Comparison of ENCODE assay signal across 8 cellular contexts in genomic region chr9:128787583-128788156, GRCh38. TPM values are rescaled to one million over a fixed set of nuclear protein-coding genes. Genes with fewer than 3 reads are reported as not detected.
DNase-seq lines count a peak whose midpoint lies in the region; ATAC-seq and TF ChIP-seq lines count a peak whose summit lies in the region.

No MANE protein-coding gene starts in this region.

- no CpG with 5 or more reads among the region's 8 CpGs for WGBS in trophoblast cell (ENCODE audit: extremely low coverage, insufficient coverage, insufficient read length)

- peak overlapping the region; percentile 60 for H3K14ac ChIP-seq in trophoblast cell (ENCODE audit: low read length)

- peak overlapping the region; percentile 80 for H3K4me2 ChIP-seq in trophoblast cell (ENCODE audit: low read length)

- CTCF ChIA-PET in WTC11 (lab: Charles Lee) = interaction anchor here (0.8 to 1.7 kb wide), 5 partner anchors 17 to 57 kb away, joined by 3 to 6 read pairs (median 5); partner anchors contain the start of gene ENDOG

- DNase-seq in DMS 273 (lab: John Stamatoyannopoulos, UW; ENCODE audit: unreplicated experiment) = peak; percentile 24
- no peak for DNase-seq in DMS 273 treated with DMSO at 0.1 percent for 48 hours (lab: John Stamatoyannopoulos, UW)
- no peak for DNase-seq in WTC11 (ENCODE audit: low spot score)
- peak; percentile 19 for DNase-seq in fibroblast of the aortic adventitia (ENCODE audit: low read depth)
- DNase-seq in trophoblast cell = peak in 1 of 2 donors; percentile 32
- no peak for DNase-seq in DMS79 (lab: John Stamatoyannopoulos, UW)
- no peak for DNase-seq in NCI-H2227 (lab: John Stamatoyannopoulos, UW; ENCODE audit: unreplicated experiment)

- peaks cover 2% of the 10 kb centered on the region for H3K9me3 ChIP-seq in trophoblast cell (ENCODE audit: insufficient read depth, low read depth, low read length)

- peak overlapping the region; percentile 72 for H4K8ac ChIP-seq in trophoblast cell (ENCODE audit: low read depth, low read length)

- no peaks in the 10 kb centered on the region for H3K27me3 Mint-ChIP-seq in WTC11 (ENCODE audit: low read depth)

- H3K23ac ChIP-seq in trophoblast cell (ENCODE audit: low read length) = no peak overlapping the region

- peaks cover 7% of the 10 kb centered on the region; the same call in 1 of the 2 replicates for H3K4me1 Mint-ChIP-seq in WTC11

- POLR2A ChIA-PET in WTC11 (lab: Charles Lee) = no interaction called here

- H3K4me1 ChIP-seq in trophoblast cell (ENCODE audit: control insufficient read depth in 1 of 2, insufficient read depth in 2 of 2, low read length in 2 of 2) = peaks cover 8 to 9% of the 10 kb centered on the region in 2 experiments

- peak overlapping the region; percentile 95 for H3K27ac Mint-ChIP-seq in WTC11

- H3K27ac ChIP-seq in trophoblast cell (ENCODE audit: low read depth, low read length) = peak overlapping the region; percentile 82

- H2BK5ac ChIP-seq in trophoblast cell (ENCODE audit: low read depth, low read length, poor library complexity) = peak overlapping the region; percentile 68

- H2BK12ac ChIP-seq in trophoblast cell (ENCODE audit: low read length) = no peak overlapping the region

- H3K36me3 Mint-ChIP-seq in WTC11 = peaks cover 2% of the 10 kb centered on the region; the same call in 1 of the 2 replicates

- H4K12ac ChIP-seq in trophoblast cell (ENCODE audit: low read depth, low read length) = peak overlapping the region; percentile 71

- peak overlapping the region; percentile 95 for H2AFZ ChIP-seq in trophoblast cell (ENCODE audit: insufficient read depth, low read length, poor library complexity)

- H3K4me3 ChIP-seq in fibroblast of the aortic adventitia (ENCODE audit: low read depth, low read length) (peak overlapping the region; percentile 99), trophoblast cell (ENCODE audit: low read depth, low read length) (peak overlapping the region; percentile 91)

- 0 out of 2 replicates have a peak, but pooled peaks cover 3% of the 10 kb centered on the region for H3K9me3 Mint-ChIP-seq in WTC11

- H3K27me3 ChIP-seq in trophoblast cell (ENCODE audit: insufficient read depth, low read length) = no peaks in the 10 kb centered on the region

- H3K4me3 Mint-ChIP-seq in WTC11 = peak overlapping the region; percentile 96

- H3K79me1 ChIP-seq in trophoblast cell (ENCODE audit: low read length) = peaks cover 4% of the 10 kb centered on the region

- H2BK120ac ChIP-seq in trophoblast cell (ENCODE audit: insufficient read depth, low read length, poor library complexity) = peak overlapping the region; percentile 27

- H2AK5ac ChIP-seq in trophoblast cell (ENCODE audit: low read length) = peak overlapping the region; percentile 38

- peak overlapping the region; percentile 38 for H3K18ac ChIP-seq in trophoblast cell (ENCODE audit: low read length)

- H4K91ac ChIP-seq in trophoblast cell (ENCODE audit: low read depth, low read length) = peak overlapping the region; percentile 76

- H3K9ac ChIP-seq in trophoblast cell (ENCODE audit: low read length) = peak overlapping the region; percentile 83

- ATAC-seq in WTC11 (no peak), GM21423 (IDR thresholded peaks at IDR 0.05; ENCODE audit: unreplicated experiment) (no peak)

- TF ChIP-seq CTCF in WTC11 (IDR thresholded peaks at IDR 0.05) = no peak
- no peak for TF ChIP-seq CTCF in fibroblast of the aortic adventitia (IDR thresholded peaks at IDR 0.05; ENCODE audit: insufficient read depth, low read length)

- H3K36me3 ChIP-seq in trophoblast cell (ENCODE audit: control insufficient read depth in 1 of 2, insufficient read depth in 2 of 2, low read length in 2 of 2) = peaks cover 25 to 27% of the 10 kb centered on the region in 2 experiments

- H3K4ac ChIP-seq in trophoblast cell (ENCODE audit: low read depth, low read length) = peak overlapping the region; percentile 56

- peaks cover 3% of the 10 kb centered on the region for H3K79me2 ChIP-seq in trophoblast cell (ENCODE audit: control insufficient read depth, insufficient read depth, low read length, poor library complexity)

TF ChIP-seq in WTC11, 78 proteins besides CTCF, POLR2A, EP300 and RAD21 (continues in another document):
- TF ChIP-seq MAX (CRISPR knock-in tag; IDR thresholded peaks at IDR 0.05) (no peak), MXD4 (CRISPR knock-in tag; IDR thresholded peaks at IDR 0.05; ENCODE audit: borderline replicate concordance) (no peak), NR3C1 (CRISPR knock-in tag; conservative IDR thresholded peaks at IDR 0.05; ENCODE audit: low read depth) (no peak), FOXK1 (CRISPR knock-in tag; IDR thresholded peaks at IDR 0.05) (no peak), ZNF532 (CRISPR knock-in tag; IDR thresholded peaks at IDR 0.05; ENCODE audit: borderline replicate concordance) (no peak), PRDM15 (CRISPR knock-in tag; IDR thresholded peaks at IDR 0.05) (no peak)

RNA-seq across cellular contexts. Expression of gene TBC1D13, which starts 0.6 kb away (rescaled TPM):
- total RNA-seq in WTC11 (2021) = 20.8 to 23.2 TPM (median 21.6 TPM) in 3 replicates
- 21.0 and 24.2 TPM in 2 replicates for total RNA-seq in fibroblast of the aortic adventitia (ENCODE audit: low replicate concordance)
- 16.0 TPM in 2 replicates for polyA plus RNA-seq in trophoblast cell (2013)

RNA-seq across cellular contexts. Expression of gene ZER1, which starts 15.9 kb away (rescaled TPM):
- total RNA-seq in WTC11 (2021) (20.6 to 24.5 TPM (median 23.8 TPM) in 3 replicates), fibroblast of the aortic adventitia (ENCODE audit: low replicate concordance) (24.3 and 76.3 TPM in 2 replicates)
- polyA plus RNA-seq in trophoblast cell (2013) = 20.5 and 21.6 TPM in 2 replicates

RNA-seq across cellular contexts. Expression of gene ENDOG, which starts 30.6 kb away (rescaled TPM):
- total RNA-seq in WTC11 (2021) (25.8 to 28.7 TPM (median 25.8 TPM) in 3 replicates), fibroblast of the aortic adventitia (ENCODE audit: low replicate concordance) (11.1 and 14.3 TPM in 2 replicates)
- polyA plus RNA-seq in trophoblast cell (2013) = 9.7 and 10.2 TPM in 2 replicates

RNA-seq across cellular contexts. Expression of gene SPOUT1, which starts 41.9 kb away (rescaled TPM):
- total RNA-seq in WTC11 (2021) (76.8 to 79.3 TPM (median 77.5 TPM) in 3 replicates), fibroblast of the aortic adventitia (ENCODE audit: low replicate concordance) (14.9 and 15.0 TPM in 2 replicates)
- 12.7 and 12.8 TPM in 2 replicates for polyA plus RNA-seq in trophoblast cell (2013)

Comparison
In these comparisons a context has a peak if more than half of its experiments do, and no peak if none do; other contexts are left out.
1. DNase-seq: peak in DMS 273 (single experiment) and fibroblast of the aortic adventitia (single experiment); none in DMS 273 treated with DMSO at 0.1 percent for 48 hours (single experiment), WTC11 (single experiment), DMS79 (single experiment) and NCI-H2227 (single experiment).